In the genomic region with DNA sequence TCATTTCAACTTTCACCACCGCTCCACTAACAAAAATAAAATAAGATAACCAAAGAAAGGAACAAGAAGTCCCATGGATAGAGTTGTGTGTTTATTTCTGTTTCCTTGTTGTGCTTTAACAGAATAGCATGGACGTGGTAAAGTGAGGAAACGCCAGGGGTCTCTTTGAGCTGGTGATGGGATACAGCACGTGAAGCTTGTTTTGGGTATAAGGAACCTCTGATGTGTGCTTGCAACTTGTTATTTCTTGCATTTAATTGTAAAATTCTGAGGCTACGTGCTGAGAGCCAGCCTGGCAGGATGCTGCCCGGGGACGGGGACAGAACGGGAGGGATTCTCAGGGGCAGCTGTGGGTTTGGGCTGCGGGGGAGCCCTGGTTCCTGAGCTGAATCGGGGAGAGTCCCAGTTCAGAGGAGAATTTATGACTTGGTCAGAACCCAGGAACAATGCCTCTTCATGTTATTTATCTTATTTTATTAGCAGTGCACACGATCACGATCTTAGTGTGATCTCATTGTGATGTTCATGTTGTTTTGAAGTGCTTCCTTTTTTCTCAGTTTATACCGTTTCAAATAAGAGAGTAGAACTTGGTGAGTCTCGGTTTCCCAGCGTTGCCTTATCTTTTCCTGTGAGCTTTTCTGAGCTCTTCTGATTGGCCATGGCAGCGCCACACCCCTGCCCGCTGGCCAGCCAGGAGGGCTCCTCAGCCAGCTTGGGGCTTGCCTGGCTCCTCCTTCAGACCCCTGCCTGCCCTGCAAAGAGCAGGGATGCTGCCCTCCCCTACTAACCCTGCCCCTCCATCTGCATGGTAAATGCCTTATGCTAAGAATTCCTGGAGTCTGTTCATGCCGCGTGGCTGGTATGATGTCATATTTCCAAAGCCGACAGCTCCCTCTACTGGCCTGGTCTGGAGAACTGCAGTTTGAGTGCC, we compare ENCODE assay signal across 8 cellular contexts.
DNase-seq lines count a peak whose midpoint lies in the region; ATAC-seq and TF ChIP-seq lines count a peak whose summit lies in the region.

No MANE protein-coding gene starts in this region.

- ATAC-seq in HG03378 (IDR thresholded peaks at IDR 0.05; ENCODE audit: unreplicated experiment), result peak; percentile 39

- peak; percentile 27 for TF ChIP-seq POLR2A in GM19099 (IDR thresholded peaks at IDR 0.05; ENCODE audit: extremely low read depth, insufficient read length, low read depth)

- no peaks in the 10 kb centered on the region for H3K9me3 ChIP-seq in BE2C

- TF ChIP-seq CTCF in BE2C (IDR thresholded peaks at IDR 0.05; ENCODE audit: low read depth, low read length), result peak; percentile 91
- TF ChIP-seq CTCF in choroid plexus epithelial cell (conservative IDR thresholded peaks at IDR 0.05; ENCODE audit: low read depth, low read length), result peak; percentile 94

- H3K4me3 ChIP-seq in BE2C (ENCODE audit: low read depth, low read length) (peak overlapping the region; percentile 59), choroid plexus epithelial cell (ENCODE audit: low read depth, low read length) (peak overlapping the region; percentile 44)

- H3K4me1 ChIP-seq in BE2C, result no peaks in the 10 kb centered on the region

- DNase-seq in BE2C (peak; percentile 97), NCI-H446 (lab: John Stamatoyannopoulos, UW) (peak; percentile 95 to 98), choroid plexus epithelial cell (ENCODE audit: low read depth) (peak; percentile 99), kidney glomerular epithelial cell (lab: John Stamatoyannopoulos, UW) (peak; percentile 96)
- peak; percentile 65 to 73 for DNase-seq in activated CD4-positive, alpha-beta T cell treated with anti-CD3 and anti-CD28 coated beads for 24 hours (ENCODE audit: low read depth in 2 of 2)
- peak; percentile 57 to 60 for DNase-seq in stimulated activated CD4-positive, alpha-beta T cell treated with anti-CD3 and anti-CD28 coated beads, Interleukin-1b, Interleukin-23, amount 100 ng/mL, for 1 hour (ENCODE audit: low read depth in 2 of 2)

- no peaks in the 10 kb centered on the region for H3K27me3 ChIP-seq in BE2C

- no peaks in the 10 kb centered on the region for H3K36me3 ChIP-seq in BE2C

Comparison
In these comparisons a context has a peak if more than half of its experiments do, and no peak if none do; other contexts are left out.
1. Peak in every context shown above with its lines: DNase-seq, ATAC-seq and H3K4me3 ChIP-seq.